Comparison of ENCODE assay signal across 16 cellular contexts in the genomic region with DNA sequence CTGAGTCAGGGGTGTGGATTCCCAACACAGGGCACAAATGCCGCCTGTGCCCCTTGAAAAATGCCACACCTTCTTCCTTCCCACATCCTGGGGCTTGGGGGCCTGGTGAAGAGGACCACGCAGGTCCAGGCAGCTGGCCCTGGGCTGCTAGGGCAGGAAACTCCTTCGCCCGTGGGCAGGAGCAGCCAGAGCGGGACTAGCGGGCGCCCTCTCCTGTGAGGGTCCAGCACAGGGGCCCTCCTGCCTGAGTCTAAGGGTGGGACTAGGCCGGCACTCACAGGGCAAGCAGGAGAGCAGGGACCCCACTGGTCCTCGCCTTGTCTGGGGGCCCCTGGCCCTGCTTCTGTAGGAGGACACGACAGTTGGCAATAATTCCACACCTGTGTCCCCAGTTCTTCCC. TPM values are rescaled to one million over a fixed set of nuclear protein-coding genes. Genes with fewer than 3 reads are reported as not detected.
DNase-seq lines count a peak whose midpoint lies in the region; ATAC-seq, FAIRE-seq and TF ChIP-seq lines count a peak whose summit lies in the region.
"Had no signal": no experiment of that assay in that cellular context is flagged by ENCODE, and none has a peak within 500 bp of the region (broad histone marks: within the 10 kb centered on the region; RNA-seq: fewer than 3 reads in every experiment).

No MANE protein-coding gene starts in this region.

- no peak for FAIRE-seq in A549 (lab: Jason Lieb, UNC)
- FAIRE-seq: G401.6, GM12892, GM19239, H54 had no signal

- TF ChIP-seq RAD21 in A549 (conservative IDR thresholded peaks at IDR 0.05 in 1 of 2, IDR thresholded peaks at IDR 0.05 in 1 of 2): no peak

- no peak overlapping the region for H3K4me3 Mint-ChIP-seq in activated CD8-positive, alpha-beta T cell treated with anti-CD3 and anti-CD28 coated beads for 36 hours
- H3K4me3 Mint-ChIP-seq: CD4-positive, alpha-beta T cell had no signal

- H3K4me1 Mint-ChIP-seq in activated CD8-positive, alpha-beta T cell treated with anti-CD3 and anti-CD28 coated beads for 36 hours (ENCODE audit: low read depth): no peaks in the 10 kb centered on the region

- H3K27ac ChIP-seq in A549 (no peak overlapping the region), body of pancreas (peak overlapping the region in 3 of 4 donors; percentile 55 to 68 (median 65)), prostate gland (peak overlapping the region; percentile 86 to 89), lower lobe of right lung (no peak overlapping the region)
- H3K27ac ChIP-seq: BLaER1 treated with 17β-estradiol and CSF1 and Interleukin-3, amounts not matched to agents 10 nM and 100 nM had no signal

- WGBS in A549 (ENCODE audit: missing lambda C conversion rate): 67% methylated on average over 10 of the region's 10 CpGs
- WGBS in body of pancreas, 2 donors: 83 to 86% methylated on average over 3 to 10 of the region's 10 CpGs
- WGBS in prostate gland: 94% methylated on average over 10 of the region's 10 CpGs

- peaks cover 4% of the 10 kb centered on the region; the same call in 1 of the 3 replicates for H3K9me3 ChIP-seq in A549
- no peaks in the 10 kb centered on the region for H3K9me3 ChIP-seq in body of pancreas
- no peaks in the 10 kb centered on the region for H3K9me3 ChIP-seq in prostate gland
- H3K9me3 ChIP-seq in lower lobe of right lung: no peaks in the 10 kb centered on the region

- H3K4me3 ChIP-seq in A549: no peak overlapping the region
- H3K4me3 ChIP-seq in body of pancreas: no peak overlapping the region
- H3K4me3 ChIP-seq in prostate gland: no peak overlapping the region
- no peak overlapping the region for H3K4me3 ChIP-seq in lower lobe of right lung
- H3K4me3 ChIP-seq: BLaER1 treated with 17β-estradiol and CSF1 and Interleukin-3, amounts not matched to agents 10 nM and 100 nM had no signal

- no peak for DNase-seq in A549 (ENCODE audit: low read depth in 1 of 2, low spot score in 1 of 2)
- no peak for DNase-seq in body of pancreas
- peak; percentile 44 for DNase-seq in islet precursor cell
- no peak for DNase-seq in prostate gland (ENCODE audit: low spot score)
- no peak for DNase-seq in activated CD8-positive, alpha-beta T cell treated with anti-CD3 and anti-CD28 coated beads for 36 hours
- DNase-seq in lower lobe of right lung: no peak
- DNase-seq in HCEC 1CT: no peak
- DNase-seq in retina: no peak
- DNase-seq: 8988T; ACHN; CD4-positive, alpha-beta T cell had no signal

- no peak for TF ChIP-seq EP300 in A549 (IDR thresholded peaks at IDR 0.05)

- POLR2A ChIA-PET in A549 (lab: Yijun Ruan, JAX): no interaction called here
- POLR2A ChIA-PET in activated CD8-positive, alpha-beta T cell treated with anti-CD3 and anti-CD28 coated beads for 36 hours (lab: Charles Lee): no interaction called here

- H3K27me3 Mint-ChIP-seq in activated CD8-positive, alpha-beta T cell treated with anti-CD3 and anti-CD28 coated beads for 36 hours: peaks cover 29% of the 10 kb centered on the region

- intact Hi-C loops in body of pancreas (cut with DNase I): no loop called here
- intact Hi-C loops in prostate gland (cut with DNase I): no loop called here
- intact Hi-C loops in activated CD8-positive, alpha-beta T cell treated with anti-CD3 and anti-CD28 coated beads for 36 hours (cut with micrococcal nuclease): no loop called here
- intact Hi-C loops in lower lobe of right lung (cut with DNase I): no loop called here

- TF ChIP-seq CTCF in A549 (IDR thresholded peaks at IDR 0.05) (no peak), body of pancreas (IDR thresholded peaks at IDR 0.05) (no peak), prostate gland (IDR thresholded peaks at IDR 0.05) (no peak), lower lobe of right lung (IDR thresholded peaks at IDR 0.05) (no peak)
- TF ChIP-seq CTCF in activated CD8-positive, alpha-beta T cell treated with anti-CD3 and anti-CD28 coated beads for 36 hours (IDR thresholded peaks at IDR 0.05): no peak

- no peak overlapping the region for H3K4me2 ChIP-seq in A549
- H3K4me2 ChIP-seq: BLaER1 treated with 17β-estradiol and CSF1 and Interleukin-3, amounts not matched to agents 10 nM and 100 nM had no signal

- H3K36me3 Mint-ChIP-seq in activated CD8-positive, alpha-beta T cell treated with anti-CD3 and anti-CD28 coated beads for 36 hours (ENCODE audit: low read depth): no peaks in the 10 kb centered on the region

- ATAC-seq in A549 (peak; percentile 11 to 23; a peak in 4 of 6 replicates), body of pancreas (no peak), lower lobe of right lung (no peak)
- ATAC-seq in activated CD8-positive, alpha-beta T cell treated with anti-CD3 and anti-CD28 coated beads for 36 hours: no peak

- H3K36me3 ChIP-seq in body of pancreas (replicated peaks in 1 of 2; ENCODE audit: insufficient read depth in 1 of 2, low read depth in 2 of 2): no peaks in the 10 kb centered on the region
- H3K36me3 ChIP-seq in prostate gland: no peaks in the 10 kb centered on the region
- H3K36me3 ChIP-seq in lower lobe of right lung: no peaks in the 10 kb centered on the region

- H3K27me3 ChIP-seq in body of pancreas (no peaks in the 10 kb centered on the region), prostate gland (replicated peaks; ENCODE audit: insufficient read depth) (no peaks in the 10 kb centered on the region), lower lobe of right lung (ENCODE audit: low read depth) (peaks cover 3% of the 10 kb centered on the region)

- H3K9me3 Mint-ChIP-seq in activated CD8-positive, alpha-beta T cell treated with anti-CD3 and anti-CD28 coated beads for 36 hours: no peaks in the 10 kb centered on the region
- H3K9me3 Mint-ChIP-seq: CD4-positive, alpha-beta T cell had no signal

- H3K27ac Mint-ChIP-seq in activated CD8-positive, alpha-beta T cell treated with anti-CD3 and anti-CD28 coated beads for 36 hours: no peak overlapping the region
- H3K27ac Mint-ChIP-seq: CD4-positive, alpha-beta T cell had no signal

- TF ChIP-seq POLR2A in A549 (IDR thresholded peaks at IDR 0.05; ENCODE audit: low read length): no peak
- TF ChIP-seq POLR2A in body of pancreas (IDR thresholded peaks at IDR 0.05): no peak
- TF ChIP-seq POLR2A in prostate gland (IDR thresholded peaks at IDR 0.05): no peak

- no peaks in the 10 kb centered on the region for H3K4me1 ChIP-seq in A549
- peaks cover 54% of the 10 kb centered on the region for H3K4me1 ChIP-seq in body of pancreas
- H3K4me1 ChIP-seq in prostate gland (replicated peaks): peaks cover 11% of the 10 kb centered on the region
- peaks cover 11% of the 10 kb centered on the region for H3K4me1 ChIP-seq in lower lobe of right lung

- CTCF ChIA-PET in A549 (lab: Yijun Ruan, JAX): interaction anchor here (1.9 to 36.6 kb wide), 3 partner anchors 8 to 72 kb away, joined by 6 to 603 read pairs (median 115); a partner anchor contains a TSS
- CTCF ChIA-PET in activated CD8-positive, alpha-beta T cell treated with anti-CD3 and anti-CD28 coated beads for 36 hours (lab: Charles Lee): no interaction called here

TF ChIP-seq in A549, 52 proteins besides CTCF, POLR2A, EP300 and RAD21:
- TF ChIP-seq, protein P1, sequence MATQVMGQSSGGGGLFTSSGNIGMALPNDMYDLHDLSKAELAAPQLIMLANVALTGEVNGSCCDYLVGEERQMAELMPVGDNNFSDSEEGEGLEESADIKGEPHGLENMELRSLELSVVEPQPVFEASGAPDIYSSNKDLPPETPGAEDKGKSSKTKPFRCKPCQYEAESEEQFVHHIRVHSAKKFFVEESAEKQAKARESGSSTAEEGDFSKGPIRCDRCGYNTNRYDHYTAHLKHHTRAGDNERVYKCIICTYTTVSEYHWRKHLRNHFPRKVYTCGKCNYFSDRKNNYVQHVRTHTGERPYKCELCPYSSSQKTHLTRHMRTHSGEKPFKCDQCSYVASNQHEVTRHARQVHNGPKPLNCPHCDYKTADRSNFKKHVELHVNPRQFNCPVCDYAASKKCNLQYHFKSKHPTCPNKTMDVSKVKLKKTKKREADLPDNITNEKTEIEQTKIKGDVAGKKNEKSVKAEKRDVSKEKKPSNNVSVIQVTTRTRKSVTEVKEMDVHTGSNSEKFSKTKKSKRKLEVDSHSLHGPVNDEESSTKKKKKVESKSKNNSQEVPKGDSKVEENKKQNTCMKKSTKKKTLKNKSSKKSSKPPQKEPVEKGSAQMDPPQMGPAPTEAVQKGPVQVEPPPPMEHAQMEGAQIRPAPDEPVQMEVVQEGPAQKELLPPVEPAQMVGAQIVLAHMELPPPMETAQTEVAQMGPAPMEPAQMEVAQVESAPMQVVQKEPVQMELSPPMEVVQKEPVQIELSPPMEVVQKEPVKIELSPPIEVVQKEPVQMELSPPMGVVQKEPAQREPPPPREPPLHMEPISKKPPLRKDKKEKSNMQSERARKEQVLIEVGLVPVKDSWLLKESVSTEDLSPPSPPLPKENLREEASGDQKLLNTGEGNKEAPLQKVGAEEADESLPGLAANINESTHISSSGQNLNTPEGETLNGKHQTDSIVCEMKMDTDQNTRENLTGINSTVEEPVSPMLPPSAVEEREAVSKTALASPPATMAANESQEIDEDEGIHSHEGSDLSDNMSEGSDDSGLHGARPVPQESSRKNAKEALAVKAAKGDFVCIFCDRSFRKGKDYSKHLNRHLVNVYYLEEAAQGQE (IDR thresholded peaks at IDR 0.05): no peak
- TF ChIP-seq, protein P2, sequence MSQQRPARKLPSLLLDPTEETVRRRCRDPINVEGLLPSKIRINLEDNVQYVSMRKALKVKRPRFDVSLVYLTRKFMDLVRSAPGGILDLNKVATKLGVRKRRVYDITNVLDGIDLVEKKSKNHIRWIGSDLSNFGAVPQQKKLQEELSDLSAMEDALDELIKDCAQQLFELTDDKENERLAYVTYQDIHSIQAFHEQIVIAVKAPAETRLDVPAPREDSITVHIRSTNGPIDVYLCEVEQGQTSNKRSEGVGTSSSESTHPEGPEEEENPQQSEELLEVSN (IDR thresholded peaks at IDR 0.05; ENCODE audit: borderline replicate concordance, low read depth): no peak
- no peak for TF ChIP-seq POLR2AphosphoS2 (conservative IDR thresholded peaks at IDR 0.05; ENCODE audit: low read length)
- TF ChIP-seq RNF2 (IDR thresholded peaks at IDR 0.05; ENCODE audit: borderline replicate concordance, low read depth): no peak
- TF ChIP-seq ZC3H11A (IDR thresholded peaks at IDR 0.05): no peak

RNA-seq across cellular contexts. Expression of a gene that starts 7.5 kb away (rescaled TPM):
- polyA plus RNA-seq in A549 (2011; rRNA removed) (3.5 and 4.3 TPM in 2 replicates), A549 (2017; fragmentation: RNase III; extraction: RNeasy Plus Mini Kit Qiagen cat#74134 plus additional on column Dnase treatment) (6.2 to 6.6 TPM (median 6.3 TPM) in 3 replicates)
- polyA plus RNA-seq in A549 (2012; cell fraction: cytosol; rRNA removed): 4.5 and 6.6 TPM in 2 replicates
- 3.8 and 4.5 TPM in 2 replicates for polyA plus RNA-seq in A549 (2012; cell fraction: nucleus; rRNA removed)
- polyA minus RNA-seq in A549 (2011; rRNA and poly(A)+ RNA removed): 5.2 and 5.7 TPM in 2 replicates
- total RNA-seq in body of pancreas (10 to 100 TPM; 12.5 to 73.2 TPM), prostate gland (10 to 100 TPM; 25.2 to 58.7 TPM), lower lobe of right lung (75.1 TPM)
- under 1 TPM; 0.34 to 0.45 TPM for total RNA-seq in activated CD8-positive, alpha-beta T cell treated with anti-CD3 and anti-CD28 coated beads for 36 hours

Comparison
In these comparisons a context has a peak if more than half of its experiments do, and no peak if none do; other contexts are left out.
1. ATAC-seq: peak in A549 (2 of 2); none in body of pancreas (single experiment), activated CD8-positive, alpha-beta T cell treated with anti-CD3 and anti-CD28 coated beads for 36 hours (single experiment) and lower lobe of right lung (0 of 2).
2. H3K27ac ChIP-seq: peak in body of pancreas (3 of 4) and prostate gland (2 of 2); none in A549 (0 of 2) and lower lobe of right lung (single experiment).
3. RNA of a gene that starts 7.5 kb away (total RNA-seq): 75.1 TPM in lower lobe of right lung (single experiment), 12.5 to 73.2 TPM in body of pancreas and 25.2 to 58.7 TPM in prostate gland; 0.34 to 0.45 TPM in activated CD8-positive, alpha-beta T cell treated with anti-CD3 and anti-CD28 coated beads for 36 hours; every median in the first group is over 4 times any median in the second.